Comparison of ENCODE assay signal across 20 cellular contexts in the genomic region with DNA sequence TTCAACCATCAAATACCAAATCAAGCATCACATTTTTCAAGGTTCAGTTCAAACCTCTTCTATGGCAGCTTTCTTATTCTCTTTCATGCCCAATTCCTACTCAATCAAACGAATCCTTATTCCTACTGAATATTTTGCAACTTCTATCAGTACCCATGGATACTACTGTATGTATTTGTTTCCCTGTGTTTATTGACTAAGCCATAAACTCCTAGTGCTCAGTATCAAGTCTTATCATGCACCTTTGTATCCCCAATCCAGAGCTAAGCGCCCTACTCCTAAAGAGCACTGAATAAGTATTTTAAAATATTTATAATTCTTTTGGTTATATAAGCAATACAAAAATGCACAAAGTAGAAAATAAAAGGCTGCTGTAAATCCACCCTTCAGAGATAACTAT. TPM values are rescaled to one million over a fixed set of nuclear protein-coding genes. Genes with fewer than 3 reads are reported as not detected.
DNase-seq lines count a peak whose midpoint lies in the region; ATAC-seq, FAIRE-seq and TF ChIP-seq lines count a peak whose summit lies in the region.
"Had no signal": no experiment of that assay in that cellular context is flagged by ENCODE, and none has a peak within 500 bp of the region (broad histone marks: within the 10 kb centered on the region; RNA-seq: fewer than 3 reads in every experiment).

No MANE protein-coding gene starts in this region.

- intact Hi-C loops in Calu3 (cut with micrococcal nuclease; ENCODE audit: unreplicated experiment): no loop called here
- intact Hi-C loops in left colon (cut with DNase I, micrococcal nuclease): no loop called here
- intact Hi-C loops in pancreas (cut with DNase I): no loop called here

- H3K9me3 ChIP-seq in Loucy (ENCODE audit: insufficient read depth, low read depth, low read length) (no peaks in the 10 kb centered on the region), small intestine (ENCODE audit: control insufficient read depth, low read depth) (no peaks in the 10 kb centered on the region), pancreas (no peaks in the 10 kb centered on the region)

- H3K4me3 ChIP-seq in Loucy (ENCODE audit: low read length, poor library complexity, severe bottlenecking) (no peak overlapping the region), small intestine (ENCODE audit: low read depth in 1 of 2, low read length in 2 of 2) (no peak overlapping the region), pancreas (no peak overlapping the region)
- H3K4me3 ChIP-seq: GM23338 had no signal

- H3K9ac ChIP-seq in Loucy (ENCODE audit: low read depth, low read length, poor library complexity, severe bottlenecking): no peak overlapping the region

- H3K9me3 Mint-ChIP-seq in Calu3 (ENCODE audit: low read depth, unreplicated experiment): no peaks in the 10 kb centered on the region
- H3K9me3 Mint-ChIP-seq: GM23338 had no signal

- H3K36me3 Mint-ChIP-seq in Calu3 (ENCODE audit: insufficient read depth, unreplicated experiment): no peaks in the 10 kb centered on the region
- H3K36me3 Mint-ChIP-seq: CD4-positive, alpha-beta memory T cell had no signal

- H3K79me2 ChIP-seq in Loucy (ENCODE audit: insufficient read depth, low read length): no peaks in the 10 kb centered on the region

- H3F3A ChIP-seq in Loucy (ENCODE audit: low read depth): no peaks in the 10 kb centered on the region

- WGBS in small intestine, 3 donors: 15 to 61% (median 33%) methylated on average over 2 of the region's 2 CpGs
- WGBS in pancreas, 2 donors: 80 to 82% methylated on average over 2 of the region's 2 CpGs

- FAIRE-seq in small intestine (lab: Jason Lieb, UNC) (no peak), urothelium cell line (lab: Jason Lieb, UNC) (no peak), pancreas (lab: Jason Lieb, UNC) (no peak)
- FAIRE-seq: GM12891, GM18507 had no signal

- H4K20me1 ChIP-seq in Loucy (ENCODE audit: insufficient read depth, low read length, poor library complexity, severe bottlenecking): no peaks in the 10 kb centered on the region

- no peak overlapping the region for H3K4me3 Mint-ChIP-seq in Calu3 (ENCODE audit: low read depth, unreplicated experiment)
- H3K4me3 Mint-ChIP-seq: CD4-positive, alpha-beta memory T cell; GM23338; H9 had no signal

- CTCF ChIA-PET in Calu3 (lab: Charles Lee): interaction anchor here (0.6 to 1.5 kb wide), 2 partner anchors 38 to 124 kb away, joined by 3 to 6 read pairs; no protein-coding TSS in a partner anchor

- H3K27me3 Mint-ChIP-seq in Calu3 (ENCODE audit: unreplicated experiment): no peaks in the 10 kb centered on the region

- ATAC-seq in left colon: peak; percentile 56
- ATAC-seq in pancreas: no peak
- ATAC-seq: GM23338, HCT116 had no signal

- H3K4me1 ChIP-seq in Loucy (ENCODE audit: insufficient read depth, low read length, poor library complexity, severe bottlenecking): peaks cover 18% of the 10 kb centered on the region
- H3K4me1 ChIP-seq in small intestine (ENCODE audit: control insufficient read depth in 2 of 2, insufficient read depth in 1 of 2, low read depth in 1 of 2, low read length in 1 of 2): no peaks in the 10 kb centered on the region
- peaks cover 0 to 7% (median 7%) of the 10 kb centered on the region in 3 donors for H3K4me1 ChIP-seq in pancreas

- H3K27ac Mint-ChIP-seq in Calu3 (ENCODE audit: unreplicated experiment): peak overlapping the region; percentile 9
- H3K27ac Mint-ChIP-seq: CD4-positive, alpha-beta memory T cell; GM23338; H9 had no signal

- no TSS peak for BruUV-seq in Calu3 (replicated peaks; lab: Mats Ljungman, UMichigan)

- H3K27ac ChIP-seq in small intestine (ENCODE audit: low read depth in 1 of 2, low read length in 1 of 2) (no peak overlapping the region), pancreas (no peak overlapping the region)
- H3K27ac ChIP-seq: 22Rv1 had no signal

- no peak for DNase-seq in Calu3
- no peak for DNase-seq in left colon
- peak; percentile 69 for DNase-seq in small intestine
- no peak for DNase-seq in urothelium cell line (ENCODE audit: low spot score)
- DNase-seq in 8988T: no peak
- DNase-seq in pancreas: no peak
- no peak for DNase-seq in NOMO-1 (lab: John Stamatoyannopoulos, UW; ENCODE audit: unreplicated experiment in 2 of 2)
- DNase-seq: C1 segment of cervical spinal cord; CD4-positive, alpha-beta memory T cell; COR-L47; DMS153; GF-D8; H9 had no signal

- H3K4me1 Mint-ChIP-seq in Calu3 (ENCODE audit: low read depth, unreplicated experiment): no peaks in the 10 kb centered on the region
- H3K4me1 Mint-ChIP-seq: CD4-positive, alpha-beta memory T cell; H9 had no signal

- H2AFZ ChIP-seq in Loucy (ENCODE audit: low read length): peak overlapping the region; percentile 35
- H2AFZ ChIP-seq: GM23338 had no signal

- TF ChIP-seq CTCF in Calu3 (IDR thresholded peaks at IDR 0.05; ENCODE audit: unreplicated experiment) (no peak), Loucy (conservative IDR thresholded peaks at IDR 0.05; ENCODE audit: low read length) (no peak), pancreas (IDR thresholded peaks at IDR 0.05) (no peak)

- no peak overlapping the region for H3K4me2 ChIP-seq in Loucy (ENCODE audit: low read depth, low read length, poor library complexity, severe bottlenecking)
- H3K4me2 ChIP-seq: GM23338 had no signal

- no peaks in the 10 kb centered on the region for H3K9me2 ChIP-seq in Loucy (replicated peaks; ENCODE audit: low read depth, low read length)

- H3K36me3 ChIP-seq in Loucy (ENCODE audit: insufficient read depth, low read length) (no peaks in the 10 kb centered on the region), small intestine (ENCODE audit: control insufficient read depth in 2 of 2, insufficient read depth in 2 of 2, low read length in 2 of 2) (no peaks in the 10 kb centered on the region), pancreas (no peaks in the 10 kb centered on the region)

- H3K27me3 ChIP-seq in Loucy (ENCODE audit: insufficient read depth, low read length, poor library complexity, severe bottlenecking) (no peaks in the 10 kb centered on the region), small intestine (ENCODE audit: control insufficient read depth in 2 of 2, insufficient read depth in 2 of 2, low read length in 2 of 2) (no peaks in the 10 kb centered on the region), pancreas (no peaks in the 10 kb centered on the region)

RNA-seq across cellular contexts. Expression of a gene that starts 52.6 kb away (rescaled TPM):
- total RNA-seq in Calu3 (2022) (6.4 and 7.9 TPM in 2 replicates), left colon (10 to 100 TPM; 19.9 to 28.3 TPM), pancreas (10 to 100 TPM; 20.7 to 28.5 (median 25.0) TPM)
- polyA plus RNA-seq in small intestine (10 to 100 TPM; 12.7 to 53.7 (median 23.2) TPM), pancreas (10 to 100 TPM in 1 of 2 donors, 1 to 10 TPM in 1; 9.9 to 14.1 TPM)
- total RNA-seq: CD4-positive, alpha-beta memory T cell; G401 had no signal
- polyA plus RNA-seq: CD4-positive, alpha-beta memory T cell had no signal
